In the genomic region with DNA sequence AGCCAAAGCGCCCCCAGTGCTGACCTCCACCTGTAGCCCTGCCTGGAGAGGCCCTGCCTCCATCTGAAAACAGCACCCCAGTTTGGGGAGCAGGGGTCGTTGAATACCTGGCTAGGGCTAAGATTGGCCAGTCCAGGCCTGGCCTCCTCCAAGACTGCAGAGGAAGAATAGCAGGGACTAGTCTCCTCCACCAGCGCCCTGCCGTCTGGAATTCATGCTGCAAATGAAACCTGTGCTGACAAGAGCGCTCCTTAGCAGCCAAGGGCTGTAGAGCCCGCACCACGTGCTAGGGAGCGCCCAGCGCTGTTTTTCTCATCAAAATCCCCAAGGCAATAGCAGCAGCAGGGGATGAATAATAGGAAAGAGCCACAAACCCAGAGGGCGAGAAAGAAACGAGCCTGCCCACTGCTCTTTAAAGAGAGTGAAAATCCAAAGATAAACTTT, we compare ENCODE assay signal across 8 cellular contexts. TPM values are rescaled to one million over a fixed set of nuclear protein-coding genes. Genes with fewer than 3 reads are reported as not detected.
A peak's percentile ranks its signal among the peaks of the same experiment; 100 is the strongest.
DNase-seq lines count a peak whose midpoint lies in the region; ATAC-seq and TF ChIP-seq lines count a peak whose summit lies in the region.

No MANE protein-coding gene starts in this region.

- peaks cover 33% of the 10 kb centered on the region for H3K4me1 Mint-ChIP-seq in stimulated activated memory B cell treated with anti-CD40 and anti-IgM and Interleukin-4, amounts not matched to agents 10 μg/mL and 1 μg/mL and 100 μg/mL, for 72 hours

- H3K4me1 ChIP-seq in adrenal gland (replicated peaks in 1 of 2) (peaks cover 21 to 32% of the 10 kb centered on the region in 2 donors), iPS-18a (ENCODE audit: control insufficient read depth, low read depth, low read length) (peaks cover 33% of the 10 kb centered on the region)

- ATAC-seq in stimulated activated memory B cell treated with anti-CD40 and anti-IgM and Interleukin-4, amounts not matched to agents 10 μg/mL and 1 μg/mL and 100 μg/mL, for 72 hours: no peak
- ATAC-seq in HG03097 (IDR thresholded peaks at IDR 0.05; ENCODE audit: low FRiP score, unreplicated experiment): no peak
- no peak for ATAC-seq in HG02885 (IDR thresholded peaks at IDR 0.05; ENCODE audit: poor library complexity, unreplicated experiment)

- no peaks in the 10 kb centered on the region for H3K36me3 Mint-ChIP-seq in stimulated activated memory B cell treated with anti-CD40 and anti-IgM and Interleukin-4, amounts not matched to agents 10 μg/mL and 1 μg/mL and 100 μg/mL, for 72 hours

- no peaks in the 10 kb centered on the region for H3K9me3 Mint-ChIP-seq in stimulated activated memory B cell treated with anti-CD40 and anti-IgM and Interleukin-4, amounts not matched to agents 10 μg/mL and 1 μg/mL and 100 μg/mL, for 72 hours

- H3K9ac ChIP-seq in iPS-18a (ENCODE audit: low read length): no peak overlapping the region

- no peak for TF ChIP-seq CTCF in adrenal gland (IDR thresholded peaks at IDR 0.05)

- H3K4me3 ChIP-seq in adrenal gland: peak overlapping the region in 1 of 4 donors; percentile 66
- H3K4me3 ChIP-seq in iPS-18a (ENCODE audit: low read length): peak overlapping the region; percentile 66

- WGBS in adrenal gland, 4 donors: 12 to 18% (median 12%) methylated on average over 8 to 11 of the region's 11 CpGs

- peaks cover 86% of the 10 kb centered on the region for H3K27me3 Mint-ChIP-seq in stimulated activated memory B cell treated with anti-CD40 and anti-IgM and Interleukin-4, amounts not matched to agents 10 μg/mL and 1 μg/mL and 100 μg/mL, for 72 hours

- no peaks in the 10 kb centered on the region for H3K9me3 ChIP-seq in adrenal gland (replicated peaks in 1 of 3)
- H3K9me3 ChIP-seq in iPS-18a (ENCODE audit: control insufficient read depth, low read depth, low read length): no peaks in the 10 kb centered on the region

- H3K27ac ChIP-seq in adrenal gland: peak overlapping the region in 1 of 5 donors; percentile 27
- no peak overlapping the region for H3K27ac ChIP-seq in iPS-18a (ENCODE audit: low read length)

- H3K27ac Mint-ChIP-seq in stimulated activated memory B cell treated with anti-CD40 and anti-IgM and Interleukin-4, amounts not matched to agents 10 μg/mL and 1 μg/mL and 100 μg/mL, for 72 hours: no peak overlapping the region

- TF ChIP-seq POLR2A in adrenal gland (IDR thresholded peaks at IDR 0.05): no peak

- intact Hi-C loops in adrenal gland (cut with DNase I): no loop called here

- DNase-seq in DMS53 (lab: John Stamatoyannopoulos, UW): peak; percentile 96
- peak; percentile 80 for DNase-seq in M059J (ENCODE audit: low read depth)
- DNase-seq in adrenal gland: peak in 6 of 7 donors; percentile 50 to 69 (median 56)
- no peak for DNase-seq in ureter (ENCODE audit: low spot score)

- peak overlapping the region; percentile 62 for H3K4me3 Mint-ChIP-seq in stimulated activated memory B cell treated with anti-CD40 and anti-IgM and Interleukin-4, amounts not matched to agents 10 μg/mL and 1 μg/mL and 100 μg/mL, for 72 hours

- H3K27me3 ChIP-seq in adrenal gland: peaks cover 45% of the 10 kb centered on the region
- H3K27me3 ChIP-seq in iPS-18a (ENCODE audit: control insufficient read depth, insufficient read depth, low read length): peaks cover 98% of the 10 kb centered on the region

- no peaks in the 10 kb centered on the region for H3K36me3 ChIP-seq in adrenal gland (replicated peaks in 1 of 2)
- no peaks in the 10 kb centered on the region for H3K36me3 ChIP-seq in iPS-18a (ENCODE audit: control insufficient read depth, low read depth, low read length)

RNA-seq across cellular contexts. Expression of a gene that starts 3.4 kb away (rescaled TPM):
- 0.25 TPM in 1 of 2 replicates, not detected in the other for total RNA-seq in M059J (2014; rRNA removed; shearing (Covaris generic))
- total RNA-seq in adrenal gland: under 1 TPM in 5 of 8 donors, not detected in 3; 0.14 to 0.63 (median 0.26) TPM
- under 1 TPM; 0.07 to 0.20 (median 0.16) TPM for polyA plus RNA-seq in adrenal gland
- not detected for total RNA-seq in ureter

RNA-seq across cellular contexts. Expression of a gene that starts 37.5 kb away (rescaled TPM):
- 282 and 530 TPM in 2 replicates for total RNA-seq in M059J (2014; rRNA removed; shearing (Covaris generic))
- 100 to 1,000 TPM in 2 of 8 donors, 10 to 100 TPM in 6; 28.8 to 119 (median 56.8) TPM for total RNA-seq in adrenal gland
- polyA plus RNA-seq in adrenal gland: 10 to 100 TPM; 24.6 to 51.6 (median 31.5) TPM
- total RNA-seq in ureter: 39.0 TPM
